In the genomic region with DNA sequence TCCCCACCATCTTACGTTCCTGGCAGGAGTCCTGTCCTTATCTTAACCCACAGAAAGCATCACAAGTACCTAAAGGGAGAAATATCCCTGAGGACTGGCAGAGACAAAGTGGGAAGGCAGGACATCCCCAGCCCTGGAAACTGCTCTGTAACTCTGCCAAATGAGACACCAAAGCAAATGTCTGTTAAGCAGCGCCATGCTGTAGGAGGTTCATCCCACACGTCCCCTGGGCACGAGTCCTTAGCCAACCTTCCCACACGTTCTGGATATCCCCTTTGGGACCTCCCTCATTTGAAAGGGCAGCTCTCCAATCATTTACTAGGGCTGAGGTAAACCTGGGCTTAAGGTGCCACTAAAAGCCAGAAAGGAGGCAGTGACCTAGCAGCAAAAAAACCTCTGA, we compare ENCODE assay signal across 33 cellular contexts.
"Had no signal": no experiment of that assay in that cellular context is flagged by ENCODE, and none has a peak within 500 bp of the region (broad histone marks: within the 10 kb centered on the region; RNA-seq: fewer than 3 reads in every experiment).

No MANE protein-coding gene starts in this region.

- H3K27me3 ChIP-seq: Peyer's patch, SJSA1 had no signal

- H3K4me2 ChIP-seq: SK-N-SH had no signal

- DNase-seq: activated B cell treated with CpG ODN at 0.5 μM for 24 hours; activated CD4-positive, alpha-beta memory T cell treated with anti-CD3 and anti-CD28 coated beads for 36 hours; activated CD4-positive, alpha-beta T cell treated with anti-CD3 and anti-CD28 coated beads for 4 hours; activated CD4-positive, alpha-beta T cell treated with anti-CD3 and anti-CD28 coated beads, Interleukin-2, amount 50 U/mL, for 1 hour; activated CD4-positive, CD25-positive, alpha-beta regulatory T cell treated with anti-CD3 and anti-CD28 coated beads, Interleukin-2, amount 50 U/mL, for 72 hours; activated CD8-positive, alpha-beta memory T cell treated with anti-CD3 and anti-CD28 coated beads for 24 hours; activated CD8-positive, alpha-beta memory T cell treated with anti-CD3 and anti-CD28 coated beads, Interleukin-2, amount 10 ng/mL, durations not matched to agents 7 days and 5 days; activated CD8-positive, alpha-beta memory T cell treated with anti-CD3 and anti-CD28 coated beads, Interleukin-2, amount 50 U/mL, for 48 hours; activated effector memory CD4-positive, alpha-beta T cell treated with Interleukin-2 at 50 U/mL for 16 hours; activated naive CD4-positive, alpha-beta T cell treated with anti-CD3 and anti-CD28 coated beads, Interleukin-2, amount 10 ng/mL, durations not matched to agents 7 days and 5 days; activated naive CD8-positive, alpha-beta T cell treated with anti-CD3 and anti-CD28 coated beads, Interleukin-2, amount 50 U/mL, for 24 hours; activated T-cell treated with anti-CD3 and anti-CD28 coated beads, Interleukin-2, amount 50 U/mL, for 48 hours; caudate nucleus; NCI-H1092 treated with DMSO at 0.1 percent for 48 hours; NCI-H1417; NCI-H146; NCI-H187; NCI-H2029 treated with DMSO at 0.1 percent for 48 hours; NCI-H345; NCI-H524 treated with DMSO at 0.1 percent for 48 hours; NK-92 treated with Interleukin-12 subunit alpha and Interleukin-12 subunit beta, amount 100 ng/mL, for 24 hours; PC-3; Peyer's patch; RPMI8226; SHP77 treated with DMSO at 0.1 percent for 48 hours; SK-N-SH had no signal

- H3K4me3 Mint-ChIP-seq: activated B cell treated with CpG ODN at 0.5 μM for 24 hours; activated CD4-positive, alpha-beta memory T cell treated with anti-CD3 and anti-CD28 coated beads for 36 hours; activated CD8-positive, alpha-beta memory T cell treated with anti-CD3 and anti-CD28 coated beads, Interleukin-2, amount 10 ng/mL, durations not matched to agents 7 days and 5 days; activated naive CD4-positive, alpha-beta T cell treated with anti-CD3 and anti-CD28 coated beads, Interleukin-2, amount 10 ng/mL, durations not matched to agents 7 days and 5 days; activated naive CD8-positive, alpha-beta T cell; activated naive CD8-positive, alpha-beta T cell treated with anti-CD3 and anti-CD28 coated beads, Interleukin-2, amount 50 U/mL, for 24 hours; brain; T-helper 1 cell treated with Interleukin-12 subunit alpha and Interleukin-12 subunit beta and Interleukin-4 antibody, amounts not matched to agents 30 μg/mL and 1 μg/mL, for 36 hours; T-helper 2 cell treated with Interferon-gamma antibody and Interleukin-4, amounts not matched to agents 5 μg/mL and 100 μg/mL, for 36 hours had no signal

- H3K27me3 Mint-ChIP-seq: activated B cell treated with CpG ODN at 0.5 μM for 24 hours; activated CD4-positive, alpha-beta memory T cell treated with anti-CD3 and anti-CD28 coated beads for 36 hours; activated CD8-positive, alpha-beta memory T cell treated with anti-CD3 and anti-CD28 coated beads, Interleukin-2, amount 10 ng/mL, durations not matched to agents 7 days and 5 days; activated naive CD4-positive, alpha-beta T cell treated with anti-CD3 and anti-CD28 coated beads, Interleukin-2, amount 10 ng/mL, durations not matched to agents 7 days and 5 days; activated naive CD8-positive, alpha-beta T cell; activated naive CD8-positive, alpha-beta T cell treated with anti-CD3 and anti-CD28 coated beads, Interleukin-2, amount 50 U/mL, for 24 hours; brain had no signal

- H3K4me1 ChIP-seq: SJSA1 had no signal

- H3K4me3 ChIP-seq: K562, Peyer's patch, SJSA1 had no signal

- H3K36me3 ChIP-seq: SJSA1 had no signal

- H3K27ac Mint-ChIP-seq: activated B cell treated with CpG ODN at 0.5 μM for 24 hours; activated CD4-positive, alpha-beta memory T cell treated with anti-CD3 and anti-CD28 coated beads for 36 hours; activated CD8-positive, alpha-beta memory T cell treated with anti-CD3 and anti-CD28 coated beads, Interleukin-2, amount 10 ng/mL, durations not matched to agents 7 days and 5 days; activated naive CD4-positive, alpha-beta T cell treated with anti-CD3 and anti-CD28 coated beads, Interleukin-2, amount 10 ng/mL, durations not matched to agents 7 days and 5 days; activated naive CD8-positive, alpha-beta T cell; activated naive CD8-positive, alpha-beta T cell treated with anti-CD3 and anti-CD28 coated beads, Interleukin-2, amount 50 U/mL, for 24 hours; T-helper 1 cell treated with Interleukin-12 subunit alpha and Interleukin-12 subunit beta and Interleukin-4 antibody, amounts not matched to agents 30 μg/mL and 1 μg/mL, for 36 hours; T-helper 2 cell treated with Interferon-gamma antibody and Interleukin-4, amounts not matched to agents 5 μg/mL and 100 μg/mL, for 36 hours had no signal

- H3K27ac ChIP-seq: Peyer's patch, SJSA1, VCaP had no signal

- H3K4me1 Mint-ChIP-seq: activated CD8-positive, alpha-beta memory T cell treated with anti-CD3 and anti-CD28 coated beads, Interleukin-2, amount 10 ng/mL, durations not matched to agents 7 days and 5 days; activated naive CD4-positive, alpha-beta T cell treated with anti-CD3 and anti-CD28 coated beads, Interleukin-2, amount 10 ng/mL, durations not matched to agents 7 days and 5 days; activated naive CD8-positive, alpha-beta T cell treated with anti-CD3 and anti-CD28 coated beads, Interleukin-2, amount 50 U/mL, for 24 hours; brain had no signal

- ATAC-seq: activated CD8-positive, alpha-beta memory T cell treated with anti-CD3 and anti-CD28 coated beads, Interleukin-2, amount 10 ng/mL, durations not matched to agents 7 days and 5 days; activated naive CD8-positive, alpha-beta T cell treated with anti-CD3 and anti-CD28 coated beads, Interleukin-2, amount 50 U/mL, for 24 hours; K562; PC-3 had no signal

- H3K9ac ChIP-seq: SK-N-SH had no signal
